Comparison of ENCODE assay signal across 8 cellular contexts in genomic region chr2:219218279-219219112, GRCh38. TPM values are rescaled to one million over a fixed set of nuclear protein-coding genes. Genes with fewer than 3 reads are reported as not detected.
DNase-seq lines count a peak whose midpoint lies in the region; ATAC-seq and TF ChIP-seq lines count a peak whose summit lies in the region.

Gene ABCB6 (minus strand): TSS chr2:219218958. CDS start chr2:219218673, 285 bp downstream.

- H3K4me1 Mint-ChIP-seq in GM23338 (peaks cover 21% of the 10 kb centered on the region), type B pancreatic cell (ENCODE audit: unreplicated experiment) (peaks cover 18% of the 10 kb centered on the region)
- H3K4me1 Mint-ChIP-seq in T-helper 1 cell treated with Interleukin-12 subunit alpha and Interleukin-12 subunit beta and Interleukin-4 antibody, amounts not matched to agents 30 μg/mL and 1 μg/mL, for 36 hours (ENCODE audit: low read depth) = peaks cover 24% of the 10 kb centered on the region

- H2AFZ ChIP-seq in GM23338 = peak within 1 kb of the TSS; percentile 81; the same call in 1 of the 2 replicates

- no peaks in the 10 kb centered on the region for H3K79me2 ChIP-seq in GM23338 (replicated peaks; ENCODE audit: insufficient read depth)

- peaks cover 42% of the 10 kb centered on the region for H3K36me3 Mint-ChIP-seq in GM23338 (ENCODE audit: low read depth)
- H3K36me3 Mint-ChIP-seq in T-helper 1 cell treated with Interleukin-12 subunit alpha and Interleukin-12 subunit beta and Interleukin-4 antibody, amounts not matched to agents 30 μg/mL and 1 μg/mL, for 36 hours (ENCODE audit: low read depth) = peaks cover 28% of the 10 kb centered on the region
- peaks cover 8% of the 10 kb centered on the region for H3K36me3 Mint-ChIP-seq in type B pancreatic cell

- TF ChIP-seq CTCF in GM23338 (conservative IDR thresholded peaks at IDR 0.05; ENCODE audit: low read depth in 2 of 2) = no peak
- no peak for TF ChIP-seq CTCF in heart right ventricle (IDR thresholded peaks at IDR 0.05)
- TF ChIP-seq CTCF in type B pancreatic cell (conservative IDR thresholded peaks at IDR 0.05) = no peak

- peaks cover 17% of the 10 kb centered on the region for H3K4me1 ChIP-seq in GM23338 (ENCODE audit: insufficient read depth)
- H3K4me1 ChIP-seq in heart right ventricle = peaks cover 12 to 40% (median 34%) of the 10 kb centered on the region in 9 donors

- DNase-seq in Daoy (ENCODE audit: low read depth) (peak; percentile 92), GM23338 (ENCODE audit: low spot score) (peak; percentile 95), NAMALWA (ENCODE audit: low spot score) (peak; percentile 90), amniotic stem cell (lab: John Stamatoyannopoulos, UW) (peak; percentile 90), heart right ventricle (peak; percentile 97 to 98), posterior vena cava (ENCODE audit: low spot score) (peak; percentile 99), type B pancreatic cell (ENCODE audit: extremely low spot score, unreplicated experiment) (peak; percentile 94)

- intact Hi-C loops in heart right ventricle (cut with DNase I) = loop anchor here in 5 of 10 donors (1.0 to 5.0 kb wide), 5 partner anchors 12 to 62 kb away; partner anchors contain the start of genes CNPPD1 (in 3 of the 5), RETREG2 (in 2 of the 5), NHEJ1 (in 1 of the 5) and ZFAND2B (in 1 of the 5)
- intact Hi-C loops in posterior vena cava (cut with DNase I) = loop anchor here in 1 of 2 donors (5.0 kb wide), 1 partner anchor 41 kb away; the partner anchor contains the start of genes CNPPD1 and RETREG2

- no peaks in the 10 kb centered on the region; the same call in 1 of the 2 replicates for H4K20me1 ChIP-seq in GM23338 (replicated peaks; ENCODE audit: insufficient read depth)

- H3K9me3 ChIP-seq in heart right ventricle = no peaks in the 10 kb centered on the region

- peaks cover 9% of the 10 kb centered on the region; the same call in 1 of the 2 replicates for H3F3A ChIP-seq in GM23338 (replicated peaks; ENCODE audit: low read depth)

- H3K27ac Mint-ChIP-seq in GM23338 (peak within 1 kb of the TSS; percentile 95), type B pancreatic cell (peak within 1 kb of the TSS; percentile 99)
- H3K27ac Mint-ChIP-seq in T-helper 1 cell treated with Interleukin-12 subunit alpha and Interleukin-12 subunit beta and Interleukin-4 antibody, amounts not matched to agents 30 μg/mL and 1 μg/mL, for 36 hours = peak within 1 kb of the TSS; percentile 85

- peak within 1 kb of the TSS; percentile 90 for H3K4me3 Mint-ChIP-seq in GM23338
- H3K4me3 Mint-ChIP-seq in T-helper 1 cell treated with Interleukin-12 subunit alpha and Interleukin-12 subunit beta and Interleukin-4 antibody, amounts not matched to agents 30 μg/mL and 1 μg/mL, for 36 hours = peak within 1 kb of the TSS; percentile 81
- peak within 1 kb of the TSS; percentile 95 for H3K4me3 Mint-ChIP-seq in type B pancreatic cell

- ATAC-seq in GM23338 = peak; percentile 81
- peak; percentile 90 to 93 (median 92) for ATAC-seq in heart right ventricle

- no peaks in the 10 kb centered on the region for H3K9me3 Mint-ChIP-seq in GM23338
- H3K9me3 Mint-ChIP-seq in T-helper 1 cell treated with Interleukin-12 subunit alpha and Interleukin-12 subunit beta and Interleukin-4 antibody, amounts not matched to agents 30 μg/mL and 1 μg/mL, for 36 hours = no peaks in the 10 kb centered on the region
- no peaks in the 10 kb centered on the region for H3K9me3 Mint-ChIP-seq in type B pancreatic cell

- H3K4me3 ChIP-seq in GM23338 = peak within 1 kb of the TSS; percentile 81
- H3K4me3 ChIP-seq in heart right ventricle = peak within 1 kb of the TSS; percentile 30 to 75 (median 64)

- H3K27me3 Mint-ChIP-seq in GM23338 (ENCODE audit: insufficient read depth, low read depth, poor library complexity) (peaks cover 16% of the 10 kb centered on the region), type B pancreatic cell (no peaks in the 10 kb centered on the region)
- no peaks in the 10 kb centered on the region for H3K27me3 Mint-ChIP-seq in T-helper 1 cell treated with Interleukin-12 subunit alpha and Interleukin-12 subunit beta and Interleukin-4 antibody, amounts not matched to agents 30 μg/mL and 1 μg/mL, for 36 hours (ENCODE audit: low read depth)

- H3K27me3 ChIP-seq in GM23338 (ENCODE audit: insufficient read depth) = no peaks in the 10 kb centered on the region
- H3K27me3 ChIP-seq in heart right ventricle = no peaks in the 10 kb centered on the region

- WGBS in heart right ventricle, 2 donors = 0 to 1% methylated on average over 68 to 73 of the region's 73 CpGs

- H3K36me3 ChIP-seq in GM23338 (ENCODE audit: insufficient read depth) (peaks cover 5% of the 10 kb centered on the region; the same call in 1 of the 2 replicates), heart right ventricle (peaks cover 0 to 72% (median 41%) of the 10 kb centered on the region in 9 donors)

- H3K27ac ChIP-seq in GM23338 (ENCODE audit: low read depth) (peak within 1 kb of the TSS; percentile 80; the same call in 1 of the 2 replicates), heart right ventricle (peak within 1 kb of the TSS; percentile 72 to 95 (median 90))

- H3K9me2 ChIP-seq in GM23338 (ENCODE audit: insufficient read depth) = no peaks in the 10 kb centered on the region

- H3K4me2 ChIP-seq in GM23338 = peak within 1 kb of the TSS; percentile 90

TF ChIP-seq in GM23338, 12 proteins besides CTCF, POLR2A, EP300 and RAD21 (continues in another document):
- no peak for TF ChIP-seq JUNB (IDR thresholded peaks at IDR 0.05; ENCODE audit: unreplicated experiment)
- TF ChIP-seq EZH2 (IDR thresholded peaks at IDR 0.05; ENCODE audit: low read depth, unreplicated experiment) = no peak
- no peak; the same call in 1 of the 2 replicates for TF ChIP-seq POLR2AphosphoS5 (IDR thresholded peaks at IDR 0.05; ENCODE audit: low read depth)
- no peak for TF ChIP-seq EZH2phosphoT487 (IDR thresholded peaks at IDR 0.05; ENCODE audit: unreplicated experiment)
- no peak for TF ChIP-seq ZNF331 (CRISPR knock-in tag; IDR thresholded peaks at IDR 0.05; ENCODE audit: low read depth)
- TF ChIP-seq ZNF462 (CRISPR knock-in tag; IDR thresholded peaks at IDR 0.05) = no peak

RNA-seq across cellular contexts. Expression of gene ABCB6, which starts in this region (rescaled TPM):
- 9.0 and 10.5 TPM in 2 replicates for total RNA-seq in Daoy (2014; rRNA removed; shearing (Covaris generic))
- 35.1 and 43.6 TPM in 2 replicates for total RNA-seq in GM23338 (2014; rRNA removed; shearing (Covaris generic))
- polyA plus RNA-seq in GM23338 (2016; fragmentation: Nextera tagmentation; extraction: Ambion mirVana) = 26.2 and 29.8 TPM in 2 replicates
- total RNA-seq in heart right ventricle = 10 to 100 TPM in 9 of 10 donors, 1 to 10 TPM in 1; 9.8 to 31.0 (median 14.8) TPM
- polyA plus RNA-seq in heart right ventricle = 10 to 100 TPM; 31.0 to 34.0 TPM
- total RNA-seq in posterior vena cava = 10 to 100 TPM; 16.0 to 24.2 TPM
- total RNA-seq in type B pancreatic cell (ENCODE audit: low replicate concordance) = 40.4 and 70.7 TPM in 2 replicates

Comparison
In these comparisons a context has a peak if more than half of its experiments do, and no peak if none do; other contexts are left out.
1. Peak in every context shown above with its lines: DNase-seq, ATAC-seq, H3K4me3 ChIP-seq and H3K27ac ChIP-seq.